Comparison of ENCODE assay signal across 23 cellular contexts in genomic region chr17:74939534-74939933, GRCh38. TPM values are rescaled to one million over a fixed set of nuclear protein-coding genes. Genes with fewer than 3 reads are reported as not detected.
"Had no signal": no experiment of that assay in that cellular context is flagged by ENCODE, and none has a peak within 500 bp of the region (broad histone marks: within the 10 kb centered on the region; RNA-seq: fewer than 3 reads in every experiment).

No MANE protein-coding gene starts in this region.

- H3K27ac ChIP-seq: RWPE1 had no signal

- H3K9me3 ChIP-seq: MG63, SK-N-SH had no signal

- H3K4me2 ChIP-seq: SK-N-SH had no signal

- ATAC-seq: Panc1, PC-3 had no signal

- H3K9ac ChIP-seq: SK-N-SH had no signal

- H3K36me3 ChIP-seq: MG63 had no signal

- H3K4me3 ChIP-seq: MG63 had no signal

- H3K9me2 ChIP-seq: SK-N-SH had no signal

- DNase-seq: Karpas-422, KG1, MG63, NCI-H1092 treated with DMSO at 0.1 percent for 48 hours, NCI-H1436, NCI-H187, NCI-H2029, NCI-H2081 treated with DMSO at 0.1 percent for 48 hours, NCI-H2171, NCI-H226, NCI-H446, NCI-H510A, NCI-H524 treated with DMSO at 0.1 percent for 48 hours, NCI-H69, NCI-H774, PC-3, SHP77, SK-N-SH, SW 1271 had no signal

RNA-seq across cellular contexts. Expression of gene OTOP3, which starts 3.8 kb away (rescaled TPM):
- total RNA-seq: HT-29, PC-3, SK-MEL-5 had no signal
- polyA plus RNA-seq: SK-N-SH had no signal

RNA-seq across cellular contexts. Expression of gene OTOP2, which starts 15.5 kb away (rescaled TPM):
- total RNA-seq: HT-29, PC-3, SK-MEL-5 had no signal
- polyA plus RNA-seq: SK-N-SH had no signal

RNA-seq across cellular contexts. Expression of gene USH1G, which starts 16.5 kb away (rescaled TPM):
- total RNA-seq: HT-29, SK-MEL-5 had no signal
- polyA plus RNA-seq: SK-N-SH had no signal

RNA-seq across cellular contexts. Expression of gene FADS6, which starts 46.1 kb away (rescaled TPM):
- total RNA-seq: HT-29, PC-3, SK-MEL-5 had no signal
- polyA plus RNA-seq: SK-N-SH had no signal
